11 cellular contexts compared by ENCODE assay signal in genomic region chr9:34651286-34651685, GRCh38. TPM values are rescaled to one million over a fixed set of nuclear protein-coding genes. Genes with fewer than 3 reads are reported as not detected.
DNase-seq lines count a peak whose midpoint lies in the region; FAIRE-seq and TF ChIP-seq lines count a peak whose summit lies in the region.
"Had no signal": no experiment of that assay in that cellular context is flagged by ENCODE, and none has a peak within 500 bp of the region (broad histone marks: within the 10 kb centered on the region; RNA-seq: fewer than 3 reads in every experiment).

No MANE protein-coding gene starts in this region.

- TF ChIP-seq CTCF in AG04449 (IDR thresholded peaks at IDR 0.05; ENCODE audit: insufficient read depth, low read length, missing control alignments) (no peak), fibroblast of lung (conservative IDR thresholded peaks at IDR 0.05 in 1 of 2, IDR thresholded peaks at IDR 0.05 in 1 of 2; ENCODE audit: low read depth in 1 of 2, low read length in 2 of 2) (no peak)

- CTCF ChIA-PET in AG04449 (lab: Yijun Ruan, JAX) = interaction anchor here (1.1 to 13.8 kb wide), 6 partner anchors 12 to 51 kb away, joined by 3 to 153 read pairs (median 4); partner anchors contain the start of genes CCL27, RPP25L and SIGMAR1

- FAIRE-seq in RCC 7860 (lab: Jason Lieb, UNC) = no peak

- H3K9me3 ChIP-seq in fibroblast of lung (ENCODE audit: control insufficient read depth, insufficient read depth, low read depth, low read length) (no peaks in the 10 kb centered on the region), neuron (ENCODE audit: low read length) (no peaks in the 10 kb centered on the region)

- H3K4me2 ChIP-seq in fibroblast of lung (ENCODE audit: extremely low read depth, insufficient read depth, low read length) = peak overlapping the region; percentile 93

- DNase-seq in AG04449 (ENCODE audit: low read depth, low spot score) = no peak
- DNase-seq in RCC 7860 (ENCODE audit: low spot score) = peak; percentile 23
- peak; percentile 23 to 47 for DNase-seq in fibroblast of lung (ENCODE audit: low read depth in 2 of 2)
- DNase-seq in NCI-H748 treated with DMSO at 0.1 percent for 48 hours (lab: John Stamatoyannopoulos, UW) = no peak
- DNase-seq in DMS 273 (lab: John Stamatoyannopoulos, UW; ENCODE audit: unreplicated experiment) = no peak
- DNase-seq in cerebellar nuclear complex (lab: John Stamatoyannopoulos, UW) = no peak
- no peak for DNase-seq in stimulated activated CD4-positive, alpha-beta T cell treated with anti-CD3 and anti-CD28 coated beads, Interleukin-12 subunit alpha, Interleukin-12 subunit beta, amount 100 ng/mL, for 4 hours
- DNase-seq: activated effector memory CD4-positive, alpha-beta T cell treated with Interleukin-2 at 50 U/mL for 16 hours had no signal

- POLR2A ChIA-PET in AG04449 (lab: Yijun Ruan, JAX) = interaction anchor here (0.6 to 2.5 kb wide), 4 partner anchors 12 to 1825 kb away, joined by 3 to 8 read pairs (median 4); partner anchors contain the start of gene SIGMAR1

- H3K4me3 ChIP-seq in AG04449 (ENCODE audit: low read depth, low read length) = peak overlapping the region; percentile 70
- H3K4me3 ChIP-seq in fibroblast of lung (replicated peaks in 1 of 4; ENCODE audit: control extremely low read depth in 1 of 4, insufficient read depth in 1 of 4, low read depth in 3 of 4, low read length in 4 of 4) = peak overlapping the region; percentile 43 to 55 (median 50)
- peak overlapping the region; percentile 51 for H3K4me3 ChIP-seq in neuron (ENCODE audit: low read length)
- H3K4me3 ChIP-seq: SK-N-MC had no signal

- H4K20me1 ChIP-seq in fibroblast of lung (ENCODE audit: control insufficient read depth, extremely low read depth, insufficient read depth, low read length) = no peaks in the 10 kb centered on the region

- peaks cover 38% of the 10 kb centered on the region for H3K4me1 ChIP-seq in fibroblast of lung (ENCODE audit: control insufficient read depth, extremely low read depth, insufficient read depth, low read length)
- peaks cover 43% of the 10 kb centered on the region for H3K4me1 ChIP-seq in neuron (ENCODE audit: insufficient read depth, low read length)

- H3K27me3 ChIP-seq in fibroblast of lung (ENCODE audit: control insufficient read depth, insufficient read depth, low read length) (no peaks in the 10 kb centered on the region), neuron (ENCODE audit: insufficient read depth, low read length) (no peaks in the 10 kb centered on the region)

- H2AFZ ChIP-seq in fibroblast of lung (ENCODE audit: low read length) = no peak overlapping the region
- H2AFZ ChIP-seq in neuron (ENCODE audit: low read depth, low read length) = no peak overlapping the region

- no peak overlapping the region for H3K27ac ChIP-seq in fibroblast of lung (ENCODE audit: insufficient read depth, low read length)

- peaks cover 6% of the 10 kb centered on the region for H3K36me3 ChIP-seq in fibroblast of lung (ENCODE audit: control insufficient read depth, insufficient read depth, low read length)
- peaks cover 13% of the 10 kb centered on the region for H3K36me3 ChIP-seq in neuron (ENCODE audit: insufficient read depth, low read length)

- H3K9ac ChIP-seq in fibroblast of lung (ENCODE audit: insufficient read depth, low read length) = no peak overlapping the region

- peaks cover 10% of the 10 kb centered on the region for H3K79me2 ChIP-seq in fibroblast of lung (ENCODE audit: control insufficient read depth, insufficient read depth, low read length)

RNA-seq across cellular contexts. Expression of gene IL11RA, which starts 0.7 kb away (rescaled TPM):
- total RNA-seq in fibroblast of lung = 6.9 and 8.2 TPM in 2 replicates
- polyA plus RNA-seq in fibroblast of lung = 3.1 and 5.0 TPM in 2 replicates
- 5.8 and 6.1 TPM in 2 replicates for polyA plus RNA-seq in fibroblast of lung (2012)
- 3.9 and 8.7 TPM in 2 replicates for polyA minus RNA-seq in fibroblast of lung (ENCODE audit: low replicate concordance)

RNA-seq across cellular contexts. Expression of gene GALT, which starts 4.8 kb away (rescaled TPM):
- 27.2 and 29.1 TPM in 2 replicates for total RNA-seq in fibroblast of lung
- 13.9 and 20.1 TPM in 2 replicates for polyA plus RNA-seq in fibroblast of lung
- 16.8 and 22.7 TPM in 2 replicates for polyA plus RNA-seq in fibroblast of lung (2012)
- 14.0 and 32.5 TPM in 2 replicates for polyA minus RNA-seq in fibroblast of lung (ENCODE audit: low replicate concordance)

RNA-seq across cellular contexts. Expression of gene CCL27, which starts 11.2 kb away (rescaled TPM):
- total RNA-seq in fibroblast of lung = 0.26 TPM in 1 of 2 replicates, not detected in the other
- 0.09 TPM in 1 of 2 replicates, not detected in the other for polyA plus RNA-seq in fibroblast of lung
- 0.23 TPM in 1 of 2 replicates, not detected in the other for polyA plus RNA-seq in fibroblast of lung (2012)
- not detected in 2 replicates for polyA minus RNA-seq in fibroblast of lung (ENCODE audit: low replicate concordance)

RNA-seq across cellular contexts. Expression of gene SIGMAR1, which starts 13.7 kb away (rescaled TPM):
- total RNA-seq in fibroblast of lung = 23.4 and 52.5 TPM in 2 replicates
- 61.2 and 87.2 TPM in 2 replicates for polyA plus RNA-seq in fibroblast of lung
- 90.1 and 133 TPM in 2 replicates for polyA plus RNA-seq in fibroblast of lung (2012)
- polyA minus RNA-seq in fibroblast of lung (ENCODE audit: low replicate concordance) = 114 and 160 TPM in 2 replicates

RNA-seq across cellular contexts. Expression of gene ARID3C, which starts 22.4 kb away (rescaled TPM):
- total RNA-seq in fibroblast of lung = under 0.01 and 0.17 TPM in 2 replicates
- polyA plus RNA-seq in fibroblast of lung = not detected in 2 replicates
- polyA plus RNA-seq in fibroblast of lung (2012) = 0.08 and 0.09 TPM in 2 replicates
- polyA minus RNA-seq in fibroblast of lung (ENCODE audit: low replicate concordance) = not detected in 2 replicates
- total RNA-seq: HT1080 had no signal

Comparison
In these comparisons a context has a peak if more than half of its experiments do, and no peak if none do; other contexts are left out.
1. DNase-seq: peak in RCC 7860 (single experiment) and fibroblast of lung (2 of 2); none in AG04449 (single experiment), NCI-H748 treated with DMSO at 0.1 percent for 48 hours (single experiment), DMS 273 (single experiment), cerebellar nuclear complex (0 of 2) and stimulated activated CD4-positive, alpha-beta T cell treated with anti-CD3 and anti-CD28 coated beads, Interleukin-12 subunit alpha, Interleukin-12 subunit beta, amount 100 ng/mL, for 4 hours (single experiment).
2. Peak in every context shown above with its lines, with median percentiles within 50 percentile points of each other: H3K4me3 ChIP-seq.